33 cellular contexts compared by ENCODE assay signal in the genomic region with DNA sequence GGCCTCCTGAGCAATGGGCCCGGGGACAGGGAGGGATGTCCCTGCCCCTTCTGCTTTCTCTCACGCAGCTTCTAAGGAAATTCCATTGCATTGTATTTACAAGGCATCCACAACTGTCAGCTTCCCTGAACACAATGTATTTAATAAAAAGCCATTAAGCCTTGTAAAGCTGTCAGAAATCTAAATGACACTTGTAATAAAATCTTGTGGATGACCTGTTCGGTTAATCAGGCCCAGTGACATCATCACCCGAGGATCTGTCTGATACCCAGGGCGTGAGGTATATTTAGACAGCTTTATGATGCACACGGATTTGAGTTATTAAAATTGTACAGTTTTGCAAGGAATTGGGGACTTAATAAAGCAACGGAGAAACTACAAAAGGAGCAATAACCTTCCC.
"Had no signal": no experiment of that assay in that cellular context is flagged by ENCODE, and none has a peak within 500 bp of the region (broad histone marks: within the 10 kb centered on the region; RNA-seq: fewer than 3 reads in every experiment).

No MANE protein-coding gene starts in this region.

- H3K27me3 Mint-ChIP-seq: activated CD4-positive, alpha-beta memory T cell treated with anti-CD3 and anti-CD28 coated beads, Interleukin-2, amount 10 ng/mL, durations not matched to agents 7 days and 5 days; activated naive CD8-positive, alpha-beta T cell treated with anti-CD3 and anti-CD28 coated beads for 36 hours had no signal

- H3K36me3 Mint-ChIP-seq: activated CD8-positive, alpha-beta memory T cell treated with anti-CD3 and anti-CD28 coated beads, Interleukin-2, amount 10 ng/mL, durations not matched to agents 7 days and 5 days; activated naive CD8-positive, alpha-beta T cell treated with anti-CD3 and anti-CD28 coated beads for 36 hours had no signal

- H3K4me1 Mint-ChIP-seq: activated CD4-positive, alpha-beta memory T cell treated with anti-CD3 and anti-CD28 coated beads, Interleukin-2, amount 10 ng/mL, durations not matched to agents 7 days and 5 days; activated CD8-positive, alpha-beta memory T cell treated with anti-CD3 and anti-CD28 coated beads, Interleukin-2, amount 10 ng/mL, durations not matched to agents 7 days and 5 days; activated naive CD8-positive, alpha-beta T cell treated with anti-CD3 and anti-CD28 coated beads for 36 hours; activated T-helper 17 cell treated with anti-CD3 and anti-CD28 coated beads, Interleukin-2, amount 50 U/mL, for 72 hours had no signal

- H3K27me3 ChIP-seq: brain microvascular endothelial cell, SJCRH30 had no signal

- H3K27ac ChIP-seq: brain microvascular endothelial cell, SJCRH30, SK-N-MC, WERI-Rb-1 had no signal

- H3K4me1 ChIP-seq: SJCRH30 had no signal

- H3K9me3 Mint-ChIP-seq: activated CD4-positive, alpha-beta memory T cell treated with anti-CD3 and anti-CD28 coated beads, Interleukin-2, amount 10 ng/mL, durations not matched to agents 7 days and 5 days; activated naive CD8-positive, alpha-beta T cell treated with anti-CD3 and anti-CD28 coated beads for 36 hours; activated T-cell treated with anti-CD3 and anti-CD28 coated beads, Interleukin-2, amount 50 U/mL, for 72 hours; activated T-helper 17 cell treated with anti-CD3 and anti-CD28 coated beads, Interleukin-2, amount 50 U/mL, for 72 hours had no signal

- H3K4me3 Mint-ChIP-seq: activated CD4-positive, alpha-beta memory T cell treated with anti-CD3 and anti-CD28 coated beads, Interleukin-2, amount 10 ng/mL, durations not matched to agents 7 days and 5 days; activated CD8-positive, alpha-beta memory T cell treated with anti-CD3 and anti-CD28 coated beads, Interleukin-2, amount 10 ng/mL, durations not matched to agents 7 days and 5 days; activated naive CD8-positive, alpha-beta T cell treated with anti-CD3 and anti-CD28 coated beads for 36 hours; activated T-cell treated with anti-CD3 and anti-CD28 coated beads, Interleukin-2, amount 50 U/mL, for 72 hours; activated T-helper 17 cell treated with anti-CD3 and anti-CD28 coated beads, Interleukin-2, amount 50 U/mL, for 72 hours had no signal

- DNase-seq: activated CD4-positive, alpha-beta memory T cell treated with anti-CD3 and anti-CD28 coated beads, Interleukin-2, amount 10 ng/mL, durations not matched to agents 7 days and 5 days; activated CD4-positive, alpha-beta T cell treated with anti-CD3 and anti-CD28 coated beads for 1 hour; activated CD4-positive, alpha-beta T cell treated with anti-CD3 and anti-CD28 coated beads for 48 hours; activated CD4-positive, CD25-positive, alpha-beta regulatory T cell; activated CD8-positive, alpha-beta memory T cell treated with anti-CD3 and anti-CD28 coated beads for 24 hours; activated CD8-positive, alpha-beta memory T cell treated with anti-CD3 and anti-CD28 coated beads, Interleukin-2, amount 10 ng/mL, durations not matched to agents 7 days and 5 days; activated effector memory CD4-positive, alpha-beta T cell treated with anti-CD3 and anti-CD28 coated beads, Interleukin-2, amount 50 U/mL, for 16 hours; activated naive CD4-positive, alpha-beta T cell; activated naive CD4-positive, alpha-beta T cell treated with anti-CD3 and anti-CD28 coated beads, Interleukin-2, amount 50 U/mL, for 16 hours; activated naive CD8-positive, alpha-beta T cell treated with anti-CD3 and anti-CD28 coated beads for 36 hours; activated T-cell treated with anti-CD3 and anti-CD28 coated beads, Interleukin-2, amount 50 U/mL, for 1 hour; activated T-cell treated with anti-CD3 and anti-CD28 coated beads, Interleukin-2, amount 50 U/mL, for 72 hours; amniotic stem cell; aorta; brain microvascular endothelial cell; central memory CD4-positive, alpha-beta T cell; MG63; NCI-H1048; NCI-H1105 treated with DMSO at 0.1 percent for 48 hours; NCI-H1436; NCI-H1694; NCI-H1930; NCI-H2081 treated with DMSO at 0.1 percent for 48 hours; NCI-H226; NCI-H446 treated with DMSO at 0.1 percent for 48 hours; NCI-H524; SHP77; SJCRH30; T1000; WERI-Rb-1 had no signal

- H3K9me3 ChIP-seq: MG63, SJCRH30 had no signal

- H3K27ac Mint-ChIP-seq: activated CD4-positive, alpha-beta memory T cell treated with anti-CD3 and anti-CD28 coated beads, Interleukin-2, amount 10 ng/mL, durations not matched to agents 7 days and 5 days; activated CD8-positive, alpha-beta memory T cell treated with anti-CD3 and anti-CD28 coated beads, Interleukin-2, amount 10 ng/mL, durations not matched to agents 7 days and 5 days; activated naive CD8-positive, alpha-beta T cell treated with anti-CD3 and anti-CD28 coated beads for 36 hours; activated T-cell treated with anti-CD3 and anti-CD28 coated beads, Interleukin-2, amount 50 U/mL, for 72 hours; activated T-helper 17 cell treated with anti-CD3 and anti-CD28 coated beads, Interleukin-2, amount 50 U/mL, for 72 hours had no signal

- H3K36me3 ChIP-seq: brain microvascular endothelial cell, MG63, SJCRH30, WERI-Rb-1 had no signal

- ATAC-seq: activated CD8-positive, alpha-beta memory T cell treated with anti-CD3 and anti-CD28 coated beads, Interleukin-2, amount 10 ng/mL, durations not matched to agents 7 days and 5 days; activated T-cell treated with anti-CD3 and anti-CD28 coated beads, Interleukin-2, amount 50 U/mL, for 72 hours; activated T-helper 17 cell treated with anti-CD3 and anti-CD28 coated beads, Interleukin-2, amount 50 U/mL, for 72 hours; Panc1 had no signal

- H3K4me3 ChIP-seq: MG63, SJCRH30, SK-N-MC had no signal
